In the genomic region with DNA sequence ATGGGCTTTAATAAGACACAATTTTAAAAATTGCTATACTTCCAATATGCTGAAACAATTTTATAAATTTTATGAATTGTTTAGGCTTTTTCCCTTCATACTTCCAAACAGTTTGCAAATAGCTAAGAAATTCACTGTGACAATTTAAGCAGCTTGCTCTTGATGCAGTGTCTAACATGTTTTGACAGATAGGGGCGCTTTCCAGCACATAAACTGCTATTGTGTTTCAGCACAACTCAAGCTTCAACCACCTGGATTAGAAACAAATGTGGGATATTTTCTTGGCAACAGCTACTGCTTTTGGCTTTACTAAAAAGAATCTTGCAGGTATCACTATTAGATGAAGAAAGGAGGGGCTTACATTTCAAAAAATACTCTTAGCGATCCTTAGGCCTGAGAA, we compare ENCODE assay signal across 13 cellular contexts.
"Had no signal": no experiment of that assay in that cellular context is flagged by ENCODE, and none has a peak within 500 bp of the region (broad histone marks: within the 10 kb centered on the region; RNA-seq: fewer than 3 reads in every experiment).

No MANE protein-coding gene starts in this region.

- DNase-seq: activated B cell treated with CpG ODN at 0.5 μM for 24 hours; activated CD4-positive, alpha-beta T cell treated with anti-CD3 and anti-CD28 coated beads, Interleukin-2, amount 10 ng/mL, durations not matched to agents 7 days and 5 days; activated naive CD4-positive, alpha-beta T cell treated with anti-CD3 and anti-CD28 coated beads, Interleukin-2, amount 50 U/mL, for 16 hours; activated T-cell treated with anti-CD3 and anti-CD28 coated beads, Interleukin-2, amount 50 U/mL, for 1 hour; adrenal gland; cortex of kidney; heart left ventricle; kidney; T-helper 1 cell had no signal

- H3K4me1 Mint-ChIP-seq: activated B cell treated with CpG ODN at 0.5 μM for 24 hours had no signal

- ATAC-seq: esophagus mucosa, heart left ventricle had no signal

- H3K4me2 ChIP-seq: smooth muscle cell had no signal

- H3K36me3 ChIP-seq: adrenal gland, heart left ventricle, right atrium auricular region had no signal

- H3K27ac ChIP-seq: adrenal gland, heart left ventricle, right atrium auricular region had no signal

- H3K4me1 ChIP-seq: adrenal gland, heart left ventricle, right atrium auricular region had no signal

- H3K27ac Mint-ChIP-seq: activated B cell treated with CpG ODN at 0.5 μM for 24 hours; activated CD4-positive, alpha-beta T cell treated with anti-CD3 and anti-CD28 coated beads, Interleukin-2, amount 10 ng/mL, durations not matched to agents 7 days and 5 days had no signal

- H3K27me3 ChIP-seq: adrenal gland, heart left ventricle, right atrium auricular region had no signal

- H3K4me3 Mint-ChIP-seq: activated B cell treated with CpG ODN at 0.5 μM for 24 hours; activated CD4-positive, alpha-beta T cell treated with anti-CD3 and anti-CD28 coated beads, Interleukin-2, amount 10 ng/mL, durations not matched to agents 7 days and 5 days; central memory CD8-positive, alpha-beta T cell had no signal

- H3K4me3 ChIP-seq: adrenal gland, heart left ventricle, right atrium auricular region, smooth muscle cell had no signal

- H3K27me3 Mint-ChIP-seq: activated B cell treated with CpG ODN at 0.5 μM for 24 hours; activated CD4-positive, alpha-beta T cell treated with anti-CD3 and anti-CD28 coated beads, Interleukin-2, amount 10 ng/mL, durations not matched to agents 7 days and 5 days; central memory CD8-positive, alpha-beta T cell had no signal

- H3K9me3 ChIP-seq: adrenal gland, right atrium auricular region had no signal
